In genomic region chr1:52366517-52366827, GRCh38 we compare ENCODE assay signal across 8 cellular contexts. TPM values are rescaled to one million over a fixed set of nuclear protein-coding genes. Genes with fewer than 3 reads are reported as not detected.
DNase-seq lines count a peak whose midpoint lies in the region; ATAC-seq, FAIRE-seq and TF ChIP-seq lines count a peak whose summit lies in the region.

No MANE protein-coding gene starts in this region.

- peak overlapping the region; percentile 74; the same call in 1 of the 2 replicates for H2AFZ ChIP-seq in H1 (ENCODE audit: low read length)

- H2BK120ac ChIP-seq in H1 (replicated peaks; ENCODE audit: low read depth, low read length): no peak overlapping the region

- no peak overlapping the region for H2BK20ac ChIP-seq in H1 (ENCODE audit: low read length)

- H3K36me3 Mint-ChIP-seq in CD8-positive, alpha-beta memory T cell: peaks cover 0 to 29% (median 3%) of the 10 kb centered on the region in 3 donors

- peak overlapping the region; percentile 66 to 82 (median 78) for H3K27ac Mint-ChIP-seq in CD8-positive, alpha-beta memory T cell

- no peak overlapping the region for H2BK15ac ChIP-seq in H1 (ENCODE audit: low read length)

- H4K91ac ChIP-seq in H1 (replicated peaks; ENCODE audit: insufficient read length, low read length): no peak overlapping the region

- peaks cover 12% of the 10 kb centered on the region for H3K23me2 ChIP-seq in H1 (ENCODE audit: low read depth, low read length)

- H3K4me2 ChIP-seq in H1 (ENCODE audit: insufficient read depth in 1 of 2, low read depth in 2 of 2, low read length in 2 of 2): peak overlapping the region; percentile 61 to 99

- H3K56ac ChIP-seq in H1 (replicated peaks; ENCODE audit: insufficient read length, low read depth, low read length): no peak overlapping the region

- no peak for DNase-seq in CD8-positive, alpha-beta memory T cell
- DNase-seq in NB4 (ENCODE audit: low read depth): no peak
- no peak for DNase-seq in H1 (ENCODE audit: low read depth in 1 of 2, low spot score in 2 of 2)
- DNase-seq in stimulated activated CD4-positive, alpha-beta T cell treated with anti-CD3 and anti-CD28 coated beads, Interleukin-2, amount 100 ng/mL, for 24 hours: no peak
- DNase-seq in ureter (ENCODE audit: low spot score): no peak
- DNase-seq in activated CD4-positive, alpha-beta T cell treated with anti-CD3 and anti-CD28 coated beads, Interleukin-2, amount 50 U/mL, for 48 hours: no peak

- TF ChIP-seq EP300 in H1 (IDR thresholded peaks at IDR 0.05; ENCODE audit: borderline replicate concordance in 1 of 2, low read depth in 2 of 2, low read length in 2 of 2): no peak

- H3K4me1 ChIP-seq in CD8-positive, alpha-beta memory T cell (ENCODE audit: insufficient read depth, low read length): peaks cover 33% of the 10 kb centered on the region
- H3K4me1 ChIP-seq in H1 (replicated peaks in 1 of 4; ENCODE audit: control insufficient read depth in 3 of 4, insufficient read depth in 4 of 4, low read length in 3 of 4) (peaks cover 0 to 9% (median 5%) of the 10 kb centered on the region in 4 experiments), neutrophil (ENCODE audit: control insufficient read depth in 1 of 2, insufficient read depth in 1 of 2, low read depth in 1 of 2, low read length in 1 of 2) (peaks cover 30% of the 10 kb centered on the region in 2 experiments)

- H3K4me3 Mint-ChIP-seq in CD8-positive, alpha-beta memory T cell: peak overlapping the region; percentile 92 to 96 (median 93)

- H3K4me3 ChIP-seq in CD8-positive, alpha-beta memory T cell (ENCODE audit: low read length): peak overlapping the region; percentile 91
- H3K4me3 ChIP-seq in NB4 (ENCODE audit: low read depth, low read length): peak overlapping the region; percentile 46
- H3K4me3 ChIP-seq in H1 (ENCODE audit: extremely low read depth in 1 of 4, insufficient read depth in 2 of 4, low read depth in 3 of 4, low read length in 4 of 4): peak overlapping the region; percentile 76 to 92 (median 86)
- H3K4me3 ChIP-seq in neutrophil (ENCODE audit: low read depth in 1 of 2, low read length in 1 of 2): peak overlapping the region; percentile 79 to 89

- no peak overlapping the region for H3K14ac ChIP-seq in H1 (ENCODE audit: insufficient read length)

- H3K79me1 ChIP-seq in H1 (ENCODE audit: low read depth, low read length): peaks cover 9% of the 10 kb centered on the region; the same call in 1 of the 2 replicates

- H4K20me1 ChIP-seq in H1 (replicated peaks in 1 of 2; ENCODE audit: control insufficient read depth in 1 of 2, insufficient read depth in 2 of 2, low read length in 2 of 2): peaks cover 0 to 7% of the 10 kb centered on the region in 2 experiments

- H3K23ac ChIP-seq in H1 (ENCODE audit: insufficient read length): no peak overlapping the region

- TF ChIP-seq POLR2A in NB4 (IDR thresholded peaks at IDR 0.05; ENCODE audit: extremely low read depth, insufficient read length) (no peak), H1 (IDR thresholded peaks at IDR 0.05; ENCODE audit: control extremely low read depth in 1 of 2, low read depth in 2 of 2, low read length in 2 of 2) (no peak)

- peak overlapping the region; percentile 89 for H3K27ac ChIP-seq in CD8-positive, alpha-beta memory T cell (ENCODE audit: low read depth, low read length)
- H3K27ac ChIP-seq in H1 (ENCODE audit: low read depth, low read length) (no peak overlapping the region), neutrophil (peak overlapping the region; percentile 92)

- no peak for TF ChIP-seq RAD21 in H1 (IDR thresholded peaks at IDR 0.05 in 1 of 2, conservative IDR thresholded peaks at IDR 0.05 in 1 of 2; ENCODE audit: low read depth in 2 of 2, low read length in 2 of 2)

- H3K18ac ChIP-seq in H1 (ENCODE audit: extremely low read depth, low read length): no peak overlapping the region

- H3K4ac ChIP-seq in H1 (replicated peaks; ENCODE audit: insufficient read length, low read depth, low read length): no peak overlapping the region

- CTCF ChIA-PET in CD8-positive, alpha-beta memory T cell (lab: Charles Lee): interaction anchor here (1.0 to 1.6 kb wide), 2 partner anchors 33 to 38 kb away, joined by 3 to 4 read pairs; partner anchors contain the start of genes ORC1 and PRPF38A
- CTCF ChIA-PET in H1 (lab: Charles Lee; ENCODE audit: partially characterized antibody): no interaction called here

- H3K27me3 ChIP-seq in CD8-positive, alpha-beta memory T cell (ENCODE audit: insufficient read depth, low read length, poor library complexity, severe bottlenecking): no peaks in the 10 kb centered on the region
- H3K27me3 ChIP-seq in H1 (replicated peaks in 1 of 4; ENCODE audit: control insufficient read depth in 3 of 4, extremely low read depth in 1 of 4, insufficient read depth in 3 of 4, low read length in 3 of 4): no peaks in the 10 kb centered on the region
- H3K27me3 ChIP-seq in neutrophil: peaks cover 14% of the 10 kb centered on the region

- peaks cover 0 to 5% of the 10 kb centered on the region in 2 experiments; a peak in 1 of 4 replicates for H3K79me2 ChIP-seq in H1 (ENCODE audit: control insufficient read depth in 1 of 2, insufficient read depth in 2 of 2, low read length in 2 of 2)

- no peak overlapping the region for H2AK5ac ChIP-seq in H1 (ENCODE audit: low read depth, low read length)

- no peak overlapping the region for H4K8ac ChIP-seq in H1 (ENCODE audit: extremely low read depth, insufficient read depth, low read length)

- H4K5ac ChIP-seq in H1 (ENCODE audit: insufficient read length, low read depth, low read length): no peak overlapping the region

- FAIRE-seq in H1 (lab: Jason Lieb, UNC): no peak

- H2BK12ac ChIP-seq in H1 (ENCODE audit: low read depth, low read length): no peak overlapping the region

- no peak overlapping the region for H2BK5ac ChIP-seq in H1 (ENCODE audit: low read depth, low read length)

- POLR2A ChIA-PET in CD8-positive, alpha-beta memory T cell (lab: Charles Lee): interaction anchor here (0.6 to 1.3 kb wide), 7 partner anchors 9 to 349 kb away, joined by 3 to 8 read pairs (median 3); partner anchors contain the start of gene PRPF38A
- POLR2A ChIA-PET in H1 (lab: Charles Lee; ENCODE audit: partially characterized antibody): interaction anchor here (0.6 to 4.0 kb wide), 6 partner anchors 9 to 332 kb away, joined by 3 to 46 read pairs (median 6); partner anchors contain the start of genes BTF3L4, ORC1, PRPF38A and TXNDC12

- no peaks in the 10 kb centered on the region for H3K9me3 Mint-ChIP-seq in CD8-positive, alpha-beta memory T cell

- H3K9ac ChIP-seq in H1 (replicated peaks in 1 of 4; ENCODE audit: extremely low read depth in 1 of 4, low read depth in 3 of 4, low read length in 3 of 4): 0 out of 7 replicates have a peak overlapping the region, but pooled peaks of 1 of the 4 experiments have one; percentile 12

- no peak for ATAC-seq in GM19328 (IDR thresholded peaks at IDR 0.05; ENCODE audit: unreplicated experiment)

- WGBS in H1 (ENCODE audit: extremely low coverage in 1 of 2, insufficient coverage in 1 of 2, insufficient read length in 1 of 2, insufficient replicate concordance in 2 of 2, low coverage in 1 of 2, low lambda C conversion rate in 2 of 2, missing lambda C conversion rate in 1 of 2), 2 experiments: 30% methylated on average over 8 of the region's 8 CpGs; no CpG with 5 or more reads in 1 of the 2 experiments

- H3K9me3 ChIP-seq in CD8-positive, alpha-beta memory T cell (ENCODE audit: low read length): no peaks in the 10 kb centered on the region
- no peaks in the 10 kb centered on the region for H3K9me3 ChIP-seq in H1 (ENCODE audit: insufficient read depth in 2 of 2, low read depth in 1 of 2, low read length in 1 of 2)
- H3K9me3 ChIP-seq in neutrophil: no peaks in the 10 kb centered on the region

- no peaks in the 10 kb centered on the region for H3K27me3 Mint-ChIP-seq in CD8-positive, alpha-beta memory T cell

- peaks cover 36 to 55% (median 54%) of the 10 kb centered on the region in 3 donors for H3K4me1 Mint-ChIP-seq in CD8-positive, alpha-beta memory T cell

- peaks cover 20% of the 10 kb centered on the region for H3K36me3 ChIP-seq in CD8-positive, alpha-beta memory T cell (ENCODE audit: insufficient read depth, low read length)
- H3K36me3 ChIP-seq in H1 (ENCODE audit: control insufficient read depth in 2 of 4, insufficient read depth in 4 of 4, low read length in 3 of 4) (peaks cover 0 to 10% (median 5%) of the 10 kb centered on the region in 4 experiments; a peak in 3 of 8 replicates), neutrophil (peaks cover 23% of the 10 kb centered on the region)

- TF ChIP-seq CTCF in NB4 (IDR thresholded peaks at IDR 0.05; ENCODE audit: low read depth, low read length) (no peak), H1 (IDR thresholded peaks at IDR 0.05; ENCODE audit: control extremely low read depth in 1 of 3, insufficient read depth in 1 of 3, low read depth in 1 of 3, low read length in 3 of 3) (no peak), neutrophil (IDR thresholded peaks at IDR 0.05) (no peak)

RNA-seq across cellular contexts. Expression of gene CC2D1B, which starts 0.5 kb away (rescaled TPM):
- 10 to 100 TPM; 46.2 to 47.8 TPM for total RNA-seq in CD8-positive, alpha-beta memory T cell
- 11.0 TPM for polyA plus RNA-seq in CD8-positive, alpha-beta memory T cell
- 13.1 and 13.8 TPM in 2 replicates for total RNA-seq in H1 (2021; fragmentation: NEBNext Ultra II Directional; extraction: Animal tissue kit (Norgen Biotek cat#: 25700))
- polyA plus RNA-seq in H1 (2011; rRNA removed): 7.4 and 9.2 TPM in 2 replicates
- 8.9 TPM for polyA plus RNA-seq in H1 (2011; cell fraction: cytosol; rRNA removed)
- 38.0 TPM for polyA plus RNA-seq in H1 (2011; cell fraction: nucleus; rRNA removed)
- 9.9 to 14.7 TPM (median 14.0 TPM) in 4 replicates for polyA plus RNA-seq in H1 (2012, experiment 1 of 2)
- 10.1 TPM for polyA plus RNA-seq in H1 (2012, experiment 2 of 2)
- 8.6 TPM for polyA plus RNA-seq in H1 (2013, experiment 1 of 2)
- polyA plus RNA-seq in H1 (2013, experiment 2 of 2): 7.5 TPM
- 8.8 and 10.7 TPM in 2 replicates for polyA minus RNA-seq in H1 (2011; rRNA and poly(A)+ RNA removed)
- 9.1 TPM for polyA minus RNA-seq in H1 (2011; cell fraction: cytosol; rRNA and poly(A)+ RNA removed)
- polyA minus RNA-seq in H1 (2011; cell fraction: nucleus; rRNA and poly(A)+ RNA removed): 21.8 TPM
- total RNA-seq in ureter: 39.4 TPM

RNA-seq across cellular contexts. Expression of gene ORC1, which starts 37.8 kb away (rescaled TPM):
- total RNA-seq in CD8-positive, alpha-beta memory T cell: 10 to 100 TPM; 39.8 to 40.6 TPM
- 0.55 TPM for polyA plus RNA-seq in CD8-positive, alpha-beta memory T cell
- 49.0 and 49.7 TPM in 2 replicates for total RNA-seq in H1 (2021; fragmentation: NEBNext Ultra II Directional; extraction: Animal tissue kit (Norgen Biotek cat#: 25700))
- polyA plus RNA-seq in H1 (2011; rRNA removed): 32.4 and 36.9 TPM in 2 replicates
- polyA plus RNA-seq in H1 (2011; cell fraction: cytosol; rRNA removed): 41.1 TPM
- 42.9 TPM for polyA plus RNA-seq in H1 (2011; cell fraction: nucleus; rRNA removed)
- 39.1 to 50.4 TPM (median 42.9 TPM) in 4 replicates for polyA plus RNA-seq in H1 (2012, experiment 1 of 2)
- 22.3 TPM for polyA plus RNA-seq in H1 (2012, experiment 2 of 2)
- polyA plus RNA-seq in H1 (2013, experiment 1 of 2): 28.4 TPM
- 25.2 TPM for polyA plus RNA-seq in H1 (2013, experiment 2 of 2)
- 67.7 and 79.8 TPM in 2 replicates for polyA minus RNA-seq in H1 (2011; rRNA and poly(A)+ RNA removed)
- polyA minus RNA-seq in H1 (2011; cell fraction: cytosol; rRNA and poly(A)+ RNA removed): 29.1 TPM
- polyA minus RNA-seq in H1 (2011; cell fraction: nucleus; rRNA and poly(A)+ RNA removed): 41.8 TPM
- 1.1 TPM for total RNA-seq in ureter

RNA-seq across cellular contexts. Expression of gene PRPF38A, which starts 37.9 kb away (rescaled TPM):
- total RNA-seq in CD8-positive, alpha-beta memory T cell: 100 to 1,000 TPM; 123 to 126 TPM
- 46.4 TPM for polyA plus RNA-seq in CD8-positive, alpha-beta memory T cell
- 70.6 and 76.2 TPM in 2 replicates for total RNA-seq in H1 (2021; fragmentation: NEBNext Ultra II Directional; extraction: Animal tissue kit (Norgen Biotek cat#: 25700))
- polyA plus RNA-seq in H1 (2011; rRNA removed): 25.6 and 25.7 TPM in 2 replicates
- 30.6 TPM for polyA plus RNA-seq in H1 (2011; cell fraction: cytosol; rRNA removed)
- polyA plus RNA-seq in H1 (2011; cell fraction: nucleus; rRNA removed): 39.2 TPM
- 42.7 to 61.2 TPM (median 51.9 TPM) in 4 replicates for polyA plus RNA-seq in H1 (2012, experiment 1 of 2)
- polyA plus RNA-seq in H1 (2012, experiment 2 of 2): 6.7 TPM
- 48.1 TPM for polyA plus RNA-seq in H1 (2013, experiment 1 of 2)
- 44.3 TPM for polyA plus RNA-seq in H1 (2013, experiment 2 of 2)
- 36.3 and 41.1 TPM in 2 replicates for polyA minus RNA-seq in H1 (2011; rRNA and poly(A)+ RNA removed)
- polyA minus RNA-seq in H1 (2011; cell fraction: cytosol; rRNA and poly(A)+ RNA removed): 19.3 TPM
- 57.3 TPM for polyA minus RNA-seq in H1 (2011; cell fraction: nucleus; rRNA and poly(A)+ RNA removed)
- 50.8 TPM for total RNA-seq in ureter

Comparison
In these comparisons a context has a peak if more than half of its experiments do, and no peak if none do; other contexts are left out.
1. RNA of gene ORC1, which starts 37.8 kb away (total RNA-seq): 49.0 to 49.7 TPM in H1 and 39.8 to 40.6 TPM in CD8-positive, alpha-beta memory T cell; 1.1 TPM in ureter (single experiment); every median in the first group is over 10 times any median in the second.
2. Peak in every context shown above with its lines, with median percentiles within 50 percentile points of each other: H3K4me3 ChIP-seq.